Comparison of ENCODE assay signal across 2 cellular contexts in the genomic region with DNA sequence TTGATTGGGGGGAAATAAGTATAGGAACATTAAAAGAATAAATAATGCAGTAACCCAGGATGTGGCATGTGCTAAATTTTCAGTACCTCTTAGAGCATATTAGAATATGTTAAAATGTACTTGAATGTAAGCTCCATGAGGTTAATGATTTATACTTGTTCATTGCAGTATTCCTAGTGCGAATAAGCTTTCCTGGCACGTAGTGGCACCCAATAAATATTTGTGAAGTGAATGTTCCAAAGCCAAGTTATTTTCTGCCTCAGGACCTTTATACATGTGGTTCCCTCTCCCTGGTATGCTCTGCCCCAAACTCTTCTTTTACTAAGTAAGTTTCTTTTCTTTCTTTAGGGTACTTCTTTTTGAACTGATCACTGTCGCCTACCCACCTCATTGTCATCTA.
TF ChIP-seq lines count a peak whose summit lies in the region.

No MANE protein-coding gene starts in this region.

TF ChIP-seq in liver, 16 proteins besides CTCF, POLR2A, EP300 and RAD21 (continued from another document):
- TF ChIP-seq HNF4G (IDR thresholded peaks at IDR 0.05) = peak; percentile 9
- TF ChIP-seq, protein P1, sequence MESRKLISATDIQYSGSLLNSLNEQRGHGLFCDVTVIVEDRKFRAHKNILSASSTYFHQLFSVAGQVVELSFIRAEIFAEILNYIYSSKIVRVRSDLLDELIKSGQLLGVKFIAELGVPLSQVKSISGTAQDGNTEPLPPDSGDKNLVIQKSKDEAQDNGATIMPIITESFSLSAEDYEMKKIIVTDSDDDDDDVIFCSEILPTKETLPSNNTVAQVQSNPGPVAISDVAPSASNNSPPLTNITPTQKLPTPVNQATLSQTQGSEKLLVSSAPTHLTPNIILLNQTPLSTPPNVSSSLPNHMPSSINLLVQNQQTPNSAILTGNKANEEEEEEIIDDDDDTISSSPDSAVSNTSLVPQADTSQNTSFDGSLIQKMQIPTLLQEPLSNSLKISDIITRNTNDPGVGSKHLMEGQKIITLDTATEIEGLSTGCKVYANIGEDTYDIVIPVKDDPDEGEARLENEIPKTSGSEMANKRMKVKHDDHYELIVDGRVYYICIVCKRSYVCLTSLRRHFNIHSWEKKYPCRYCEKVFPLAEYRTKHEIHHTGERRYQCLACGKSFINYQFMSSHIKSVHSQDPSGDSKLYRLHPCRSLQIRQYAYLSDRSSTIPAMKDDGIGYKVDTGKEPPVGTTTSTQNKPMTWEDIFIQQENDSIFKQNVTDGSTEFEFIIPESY (IDR thresholded peaks at IDR 0.05) = no peak
- TF ChIP-seq RXRA (IDR thresholded peaks at IDR 0.05) = peak; percentile 33 to 62
- TF ChIP-seq HNF4A (conservative IDR thresholded peaks at IDR 0.05) = peak; percentile 34 to 57
- TF ChIP-seq, protein P2, sequence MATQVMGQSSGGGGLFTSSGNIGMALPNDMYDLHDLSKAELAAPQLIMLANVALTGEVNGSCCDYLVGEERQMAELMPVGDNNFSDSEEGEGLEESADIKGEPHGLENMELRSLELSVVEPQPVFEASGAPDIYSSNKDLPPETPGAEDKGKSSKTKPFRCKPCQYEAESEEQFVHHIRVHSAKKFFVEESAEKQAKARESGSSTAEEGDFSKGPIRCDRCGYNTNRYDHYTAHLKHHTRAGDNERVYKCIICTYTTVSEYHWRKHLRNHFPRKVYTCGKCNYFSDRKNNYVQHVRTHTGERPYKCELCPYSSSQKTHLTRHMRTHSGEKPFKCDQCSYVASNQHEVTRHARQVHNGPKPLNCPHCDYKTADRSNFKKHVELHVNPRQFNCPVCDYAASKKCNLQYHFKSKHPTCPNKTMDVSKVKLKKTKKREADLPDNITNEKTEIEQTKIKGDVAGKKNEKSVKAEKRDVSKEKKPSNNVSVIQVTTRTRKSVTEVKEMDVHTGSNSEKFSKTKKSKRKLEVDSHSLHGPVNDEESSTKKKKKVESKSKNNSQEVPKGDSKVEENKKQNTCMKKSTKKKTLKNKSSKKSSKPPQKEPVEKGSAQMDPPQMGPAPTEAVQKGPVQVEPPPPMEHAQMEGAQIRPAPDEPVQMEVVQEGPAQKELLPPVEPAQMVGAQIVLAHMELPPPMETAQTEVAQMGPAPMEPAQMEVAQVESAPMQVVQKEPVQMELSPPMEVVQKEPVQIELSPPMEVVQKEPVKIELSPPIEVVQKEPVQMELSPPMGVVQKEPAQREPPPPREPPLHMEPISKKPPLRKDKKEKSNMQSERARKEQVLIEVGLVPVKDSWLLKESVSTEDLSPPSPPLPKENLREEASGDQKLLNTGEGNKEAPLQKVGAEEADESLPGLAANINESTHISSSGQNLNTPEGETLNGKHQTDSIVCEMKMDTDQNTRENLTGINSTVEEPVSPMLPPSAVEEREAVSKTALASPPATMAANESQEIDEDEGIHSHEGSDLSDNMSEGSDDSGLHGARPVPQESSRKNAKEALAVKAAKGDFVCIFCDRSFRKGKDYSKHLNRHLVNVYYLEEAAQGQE (IDR thresholded peaks at IDR 0.05) = peak; percentile 52
- TF ChIP-seq JUND (IDR thresholded peaks at IDR 0.05) = peak in 1 of 2 donors; percentile 40
- peak; percentile 17 for TF ChIP-seq FOXA2 (IDR thresholded peaks at IDR 0.05)
- no peak for TF ChIP-seq NR2F2 (IDR thresholded peaks at IDR 0.05)

TF ChIP-seq in HepG2, 621 proteins besides CTCF, POLR2A, EP300 and RAD21 (continued from another document):
- TF ChIP-seq, protein P3, sequence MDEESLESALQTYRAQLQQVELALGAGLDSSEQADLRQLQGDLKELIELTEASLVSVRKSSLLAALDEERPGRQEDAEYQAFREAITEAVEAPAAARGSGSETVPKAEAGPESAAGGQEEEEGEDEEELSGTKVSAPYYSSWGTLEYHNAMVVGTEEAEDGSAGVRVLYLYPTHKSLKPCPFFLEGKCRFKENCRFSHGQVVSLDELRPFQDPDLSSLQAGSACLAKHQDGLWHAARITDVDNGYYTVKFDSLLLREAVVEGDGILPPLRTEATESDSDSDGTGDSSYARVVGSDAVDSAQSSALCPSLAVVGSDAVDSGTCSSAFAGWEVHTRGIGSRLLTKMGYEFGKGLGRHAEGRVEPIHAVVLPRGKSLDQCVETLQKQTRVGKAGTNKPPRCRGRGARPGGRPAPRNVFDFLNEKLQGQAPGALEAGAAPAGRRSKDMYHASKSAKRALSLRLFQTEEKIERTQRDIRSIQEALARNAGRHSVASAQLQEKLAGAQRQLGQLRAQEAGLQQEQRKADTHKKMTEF (CRISPR knock-in tag; IDR thresholded peaks at IDR 0.05) = no peak
- TF ChIP-seq, protein P4, sequence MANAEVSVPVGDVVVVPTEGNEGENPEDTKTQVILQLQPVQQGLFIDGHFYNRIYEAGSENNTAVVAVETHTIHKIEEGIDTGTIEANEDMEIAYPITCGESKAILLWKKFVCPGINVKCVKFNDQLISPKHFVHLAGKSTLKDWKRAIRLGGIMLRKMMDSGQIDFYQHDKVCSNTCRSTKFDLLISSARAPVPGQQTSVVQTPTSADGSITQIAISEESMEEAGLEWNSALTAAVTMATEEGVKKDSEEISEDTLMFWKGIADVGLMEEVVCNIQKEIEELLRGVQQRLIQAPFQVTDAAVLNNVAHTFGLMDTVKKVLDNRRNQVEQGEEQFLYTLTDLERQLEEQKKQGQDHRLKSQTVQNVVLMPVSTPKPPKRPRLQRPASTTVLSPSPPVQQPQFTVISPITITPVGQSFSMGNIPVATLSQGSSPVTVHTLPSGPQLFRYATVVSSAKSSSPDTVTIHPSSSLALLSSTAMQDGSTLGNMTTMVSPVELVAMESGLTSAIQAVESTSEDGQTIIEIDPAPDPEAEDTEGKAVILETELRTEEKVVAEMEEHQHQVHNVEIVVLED (CRISPR knock-in tag; IDR thresholded peaks at IDR 0.05; ENCODE audit: borderline replicate concordance) = no peak
TF ChIP-seq in HepG2: peak in this region for 0.
